ENCODE assay signal across 13 cellular contexts in the genomic region with DNA sequence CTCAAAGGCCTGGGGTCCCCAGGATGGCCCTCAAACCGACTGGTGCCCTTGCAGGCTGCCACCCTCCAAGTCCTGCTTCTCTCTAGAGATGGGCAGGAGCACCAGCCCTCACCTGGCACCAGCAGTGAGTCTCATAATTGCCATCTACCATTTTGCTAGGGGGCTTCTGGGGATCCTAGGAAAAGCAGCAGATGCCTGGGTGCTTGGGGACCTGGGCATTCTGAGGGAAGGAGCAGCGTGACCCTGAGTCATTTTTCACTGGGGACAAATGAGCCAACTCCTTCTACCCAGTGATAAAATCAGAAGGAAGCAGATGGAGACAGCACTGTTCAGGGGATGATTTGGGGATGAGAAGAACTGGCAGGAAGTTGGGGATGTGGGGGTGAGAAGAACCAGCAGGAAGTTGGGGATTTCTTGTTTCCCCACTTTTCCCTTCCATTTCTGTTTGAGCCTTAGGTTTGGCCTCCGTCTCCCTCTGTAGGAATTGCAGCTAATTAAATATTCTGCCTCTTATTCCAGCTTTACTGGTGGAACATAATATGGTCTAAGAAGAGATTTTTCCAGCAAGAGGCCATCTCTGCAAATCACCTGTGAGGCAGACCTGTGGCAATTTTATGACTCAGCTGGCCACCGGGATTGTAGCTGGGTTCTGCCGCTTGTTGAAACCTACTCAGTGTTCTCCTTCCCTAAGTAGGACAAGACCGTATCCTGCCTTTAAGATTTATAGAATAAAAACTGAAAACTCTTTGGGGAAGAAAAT. TPM values are rescaled to one million over a fixed set of nuclear protein-coding genes. Genes with fewer than 3 reads are reported as not detected.
DNase-seq lines count a peak whose midpoint lies in the region; ATAC-seq and TF ChIP-seq lines count a peak whose summit lies in the region.
"Not testable (repeated sequence)": the region's sequence is repeated elsewhere in the genome, so short reads cannot be mapped to it uniquely, and the experiment has no call there.
"Had no signal": no experiment of that assay in that cellular context is flagged by ENCODE, and none has a peak within 500 bp of the region (broad histone marks: within the 10 kb centered on the region; RNA-seq: fewer than 3 reads in every experiment).

No MANE protein-coding gene starts in this region.

- TF ChIP-seq POLR2A in transverse colon (IDR thresholded peaks at IDR 0.05), result not testable (repeated sequence)

- not testable (repeated sequence) for H3K27me3 Mint-ChIP-seq in activated CD8-positive, alpha-beta memory T cell treated with anti-CD3 and anti-CD28 coated beads, Interleukin-2, amount 10 ng/mL, durations not matched to agents 7 days and 5 days; effector memory CD8-positive, alpha-beta T cell

- CTCF ChIA-PET in activated CD8-positive, alpha-beta memory T cell treated with anti-CD3 and anti-CD28 coated beads, Interleukin-2, amount 10 ng/mL, durations not matched to agents 7 days and 5 days (lab: Charles Lee), result interaction anchor here (0.9 to 1.9 kb wide), 5 partner anchors 9 to 296 kb away, joined by 3 to 7 read pairs (median 6); a partner anchor contains a TSS

- WGBS in liver, result 76% methylated on average over 6 of the region's 6 CpGs
- 49 to 62% methylated on average over 5 to 6 of the region's 6 CpGs for WGBS in transverse colon (ENCODE audit: low coverage in 1 of 2), 2 donors

- in situ Hi-C loops in transverse colon (cut with MboI; ENCODE audit: low pct_ligation_motif_present in 1 of 4, low pct_unique_long_range_greater_than_20kb in 1 of 4, low sequenced_read_pairs in 3 of 4), result loop anchor here in 1 of 4 donors (5.0 kb wide), 1 partner anchor 76 kb away; no protein-coding TSS in a partner anchor

- peak; percentile 97 for DNase-seq in Kasumi-1 (lab: John Stamatoyannopoulos, UW)
- DNase-seq in SKM-1 (lab: John Stamatoyannopoulos, UW; ENCODE audit: unreplicated experiment), result peak; percentile 81
- DNase-seq in activated CD8-positive, alpha-beta memory T cell treated with anti-CD3 and anti-CD28 coated beads, Interleukin-2, amount 10 ng/mL, durations not matched to agents 7 days and 5 days, result peak; percentile 75
- DNase-seq in effector memory CD8-positive, alpha-beta T cell; transverse colon: not testable (repeated sequence)

- TF ChIP-seq RAD21 in liver (IDR thresholded peaks at IDR 0.05), result not testable (repeated sequence)

- H3K9me3 Mint-ChIP-seq in activated CD8-positive, alpha-beta memory T cell treated with anti-CD3 and anti-CD28 coated beads, Interleukin-2, amount 10 ng/mL, durations not matched to agents 7 days and 5 days (ENCODE audit: low read depth); effector memory CD8-positive, alpha-beta T cell: not testable (repeated sequence)

- TF ChIP-seq EP300 in transverse colon (IDR thresholded peaks at IDR 0.05; ENCODE audit: low read depth), result not testable (repeated sequence)

- intact Hi-C loops in transverse colon (cut with DNase I; ENCODE audit: low total_unique reads), result not testable (repeated sequence)

- H3K4me3 Mint-ChIP-seq in activated CD8-positive, alpha-beta memory T cell treated with anti-CD3 and anti-CD28 coated beads, Interleukin-2, amount 10 ng/mL, durations not matched to agents 7 days and 5 days, result peak overlapping the region; percentile 54
- H3K4me3 Mint-ChIP-seq in effector memory CD8-positive, alpha-beta T cell, result peak overlapping the region; percentile 76 to 93

- H3K27ac Mint-ChIP-seq in activated CD8-positive, alpha-beta memory T cell treated with anti-CD3 and anti-CD28 coated beads, Interleukin-2, amount 10 ng/mL, durations not matched to agents 7 days and 5 days, result peak overlapping the region; percentile 93
- H3K27ac Mint-ChIP-seq in effector memory CD8-positive, alpha-beta T cell, result peak overlapping the region; percentile 93 to 98

- H3K36me3 Mint-ChIP-seq in activated CD8-positive, alpha-beta memory T cell treated with anti-CD3 and anti-CD28 coated beads, Interleukin-2, amount 10 ng/mL, durations not matched to agents 7 days and 5 days, result not testable (repeated sequence)
- H3K36me3 Mint-ChIP-seq in effector memory CD8-positive, alpha-beta T cell (ENCODE audit: insufficient read depth), result peaks cover 57% of the 10 kb centered on the region

- peak overlapping the region; percentile 55; the same call in 1 of the 2 replicates for H3K27ac ChIP-seq in BLaER1
- H3K27ac ChIP-seq in liver (ENCODE audit: low read depth in 1 of 2, low read length in 2 of 2), result peak overlapping the region; percentile 55 to 56
- peak overlapping the region; percentile 30 for H3K27ac ChIP-seq in skeletal muscle tissue (ENCODE audit: low read depth, low read length)
- peak overlapping the region; percentile 4 to 42 (median 32) for H3K27ac ChIP-seq in transverse colon

- not testable (repeated sequence) for H4K20me1 ChIP-seq in BLaER1

- H3K27me3 ChIP-seq in BLaER1, result peaks cover 12% of the 10 kb centered on the region
- H3K27me3 ChIP-seq in liver (ENCODE audit: control insufficient read depth in 4 of 4, insufficient read depth in 4 of 4, low read length in 3 of 4), result not testable (repeated sequence)
- H3K27me3 ChIP-seq in skeletal muscle tissue (ENCODE audit: control insufficient read depth in 3 of 3, insufficient read depth in 3 of 3, low read length in 3 of 3), result peaks cover 0 to 11% (median 4%) of the 10 kb centered on the region in 3 donors
- peaks cover 18% of the 10 kb centered on the region for H3K27me3 ChIP-seq in transverse colon

- H3K9me3 ChIP-seq in BLaER1; liver (ENCODE audit: control insufficient read depth in 4 of 4, low read length in 3 of 4); skeletal muscle tissue (ENCODE audit: control insufficient read depth in 3 of 3, low read length in 3 of 3); transverse colon: not testable (repeated sequence)

- H3K9ac ChIP-seq in BLaER1; skeletal muscle tissue (ENCODE audit: low read depth in 1 of 3, low read length in 3 of 3): not testable (repeated sequence)
- H3K9ac ChIP-seq in liver (ENCODE audit: low read depth in 1 of 2, low read length in 2 of 2), result peak overlapping the region in 1 of 2 donors; percentile 16

- H3K4me1 Mint-ChIP-seq in activated CD8-positive, alpha-beta memory T cell treated with anti-CD3 and anti-CD28 coated beads, Interleukin-2, amount 10 ng/mL, durations not matched to agents 7 days and 5 days, result peaks cover 82% of the 10 kb centered on the region
- H3K4me1 Mint-ChIP-seq in effector memory CD8-positive, alpha-beta T cell (ENCODE audit: low read depth in 2 of 2), result peaks cover 52 to 70% of the 10 kb centered on the region in 2 donors

- H3K4me1 ChIP-seq in BLaER1, result peaks cover 54% of the 10 kb centered on the region
- H3K4me1 ChIP-seq in liver (ENCODE audit: control insufficient read depth in 4 of 4, insufficient read depth in 4 of 4, low read length in 3 of 4), result peaks cover 14 to 35% (median 22%) of the 10 kb centered on the region in 4 donors
- not testable (repeated sequence) for H3K4me1 ChIP-seq in skeletal muscle tissue (ENCODE audit: control insufficient read depth in 3 of 3, insufficient read depth in 3 of 3, low read length in 3 of 3)
- peaks cover 0 to 28% (median 10%) of the 10 kb centered on the region in 4 donors for H3K4me1 ChIP-seq in transverse colon

- not testable (repeated sequence) for H3K36me3 ChIP-seq in BLaER1; liver (ENCODE audit: control insufficient read depth in 4 of 4, insufficient read depth in 3 of 4, low read depth in 1 of 4, low read length in 3 of 4); skeletal muscle tissue (ENCODE audit: control insufficient read depth in 3 of 3, insufficient read depth in 3 of 3, low read length in 3 of 3); transverse colon

- peak overlapping the region; percentile 63 for H3K4me2 ChIP-seq in BLaER1

- not testable (repeated sequence) for TF ChIP-seq CTCF in liver (IDR thresholded peaks at IDR 0.05; ENCODE audit: low read depth, low read length, missing input control); transverse colon (IDR thresholded peaks at IDR 0.05)

- not testable (repeated sequence) for ATAC-seq in activated CD8-positive, alpha-beta memory T cell treated with anti-CD3 and anti-CD28 coated beads, Interleukin-2, amount 10 ng/mL, durations not matched to agents 7 days and 5 days; effector memory CD8-positive, alpha-beta T cell (replicated peaks)

- H3K4me3 ChIP-seq in BLaER1; liver (ENCODE audit: low read depth in 1 of 3, low read length in 3 of 3); skeletal muscle tissue (ENCODE audit: low read length in 3 of 3); transverse colon: not testable (repeated sequence)

RNA-seq across cellular contexts. Expression of a gene that starts 8.5 kb away (rescaled TPM):
- 10 to 100 TPM; 10.5 to 35.6 TPM for total RNA-seq in activated CD8-positive, alpha-beta memory T cell treated with anti-CD3 and anti-CD28 coated beads, Interleukin-2, amount 10 ng/mL, durations not matched to agents 7 days and 5 days
- total RNA-seq in liver, result under 1 TPM; 0.42 TPM
- polyA plus RNA-seq in liver, result under 1 TPM; 0.15 to 0.21 TPM
- total RNA-seq in skeletal muscle tissue, result 1.6 TPM
- under 1 TPM in 1 of 4 donors, not detected in 3; 0.79 TPM for total RNA-seq in transverse colon
- total RNA-seq: Calu3, G401, H4, MCF 10A had no signal

RNA-seq across cellular contexts. Expression of a gene that starts 11.6 kb away (rescaled TPM):
- 1 to 10 TPM; 5.8 to 9.9 TPM for total RNA-seq in activated CD8-positive, alpha-beta memory T cell treated with anti-CD3 and anti-CD28 coated beads, Interleukin-2, amount 10 ng/mL, durations not matched to agents 7 days and 5 days
- total RNA-seq in liver (under 1 TPM; 0.42 to 0.56 TPM), skeletal muscle tissue (not detected), transverse colon (10 to 100 TPM in 1 of 4 donors, 1 to 10 TPM in 1, not detected in 2; 5.2 to 12.1 TPM)
- polyA plus RNA-seq in liver, result 1 to 10 TPM in 1 of 2 donors, under 1 TPM in 1; 0.66 to 1.8 TPM
- total RNA-seq: G401 had no signal

RNA-seq across cellular contexts. Expression of a gene that starts 22.8 kb away (rescaled TPM):
- 10 to 100 TPM; 22.8 to 56.5 TPM for total RNA-seq in activated CD8-positive, alpha-beta memory T cell treated with anti-CD3 and anti-CD28 coated beads, Interleukin-2, amount 10 ng/mL, durations not matched to agents 7 days and 5 days
- total RNA-seq in liver (1 to 10 TPM in 1 of 2 donors, under 1 TPM in 1; 0.50 to 2.8 TPM), skeletal muscle tissue (1.6 TPM), transverse colon (1 to 10 TPM in 2 of 4 donors, not detected in 2; 4.0 TPM)
- 1 to 10 TPM in 1 of 2 donors, under 1 TPM in 1; 0.83 to 1.3 TPM for polyA plus RNA-seq in liver
- total RNA-seq: Calu3, G401, H4, HFFc6, MCF 10A had no signal
